Comparison of ENCODE assay signal across 11 cellular contexts in genomic region chr22:50705219-50705691, GRCh38. TPM values are rescaled to one million over a fixed set of nuclear protein-coding genes. Genes with fewer than 3 reads are reported as not detected.
DNase-seq lines count a peak whose midpoint lies in the region; ATAC-seq lines count a peak whose summit lies in the region.
"Had no signal": no experiment of that assay in that cellular context is flagged by ENCODE, and none has a peak within 500 bp of the region (broad histone marks: within the 10 kb centered on the region; RNA-seq: fewer than 3 reads in every experiment).

No MANE protein-coding gene starts in this region.

- DNase-seq in NCI-H2081 (lab: John Stamatoyannopoulos, UW) = peak; percentile 70 to 73
- DNase-seq in NCI-H2081 treated with DMSO at 0.1 percent for 48 hours (lab: John Stamatoyannopoulos, UW) = no peak
- peak in 47 of 58 donors; percentile 22 to 88 (median 60) for DNase-seq in anterior cingulate cortex (lab: John Stamatoyannopoulos, UW)
- DNase-seq in iPS-NIHi11 (ENCODE audit: low spot score) = peak; percentile 96
- no peak for DNase-seq in SKM-1 treated with dmso at 0.1 percent for 144 hours (lab: John Stamatoyannopoulos, UW; ENCODE audit: unreplicated experiment)
- DNase-seq in stimulated activated effector memory CD8-positive, alpha-beta T cell treated with anti-CD3 and anti-CD28 coated beads, Interleukin-12 subunit alpha, Interleukin-12 subunit beta, amount 100 ng/mL, for 72 hours (ENCODE audit: low spot score in 2 of 2) = no peak

- no peak overlapping the region for H3K27ac Mint-ChIP-seq in stimulated activated effector memory CD8-positive, alpha-beta T cell treated with anti-CD3 and anti-CD28 coated beads, Interleukin-12 subunit alpha, Interleukin-12 subunit beta, amount 100 ng/mL, for 72 hours

- H3K36me3 Mint-ChIP-seq in stimulated activated effector memory CD8-positive, alpha-beta T cell treated with anti-CD3 and anti-CD28 coated beads, Interleukin-12 subunit alpha, Interleukin-12 subunit beta, amount 100 ng/mL, for 72 hours = no peaks in the 10 kb centered on the region

- H3K4me3 Mint-ChIP-seq in stimulated activated effector memory CD8-positive, alpha-beta T cell treated with anti-CD3 and anti-CD28 coated beads, Interleukin-12 subunit alpha, Interleukin-12 subunit beta, amount 100 ng/mL, for 72 hours = no peak overlapping the region

- peak overlapping the region; percentile 2 for H3K27ac ChIP-seq in temporal lobe (ENCODE audit: low read depth, low read length)
- H3K27ac ChIP-seq: 22Rv1, uterus had no signal

- H3K9me3 Mint-ChIP-seq in stimulated activated effector memory CD8-positive, alpha-beta T cell treated with anti-CD3 and anti-CD28 coated beads, Interleukin-12 subunit alpha, Interleukin-12 subunit beta, amount 100 ng/mL, for 72 hours = no peaks in the 10 kb centered on the region

- peaks cover 18% of the 10 kb centered on the region for H3K4me1 Mint-ChIP-seq in stimulated activated effector memory CD8-positive, alpha-beta T cell treated with anti-CD3 and anti-CD28 coated beads, Interleukin-12 subunit alpha, Interleukin-12 subunit beta, amount 100 ng/mL, for 72 hours

- ATAC-seq in HG03571 (IDR thresholded peaks at IDR 0.05; ENCODE audit: unreplicated experiment) = no peak
- no peak for ATAC-seq in stimulated activated effector memory CD8-positive, alpha-beta T cell treated with anti-CD3 and anti-CD28 coated beads, Interleukin-12 subunit alpha, Interleukin-12 subunit beta, amount 100 ng/mL, for 72 hours

RNA-seq across cellular contexts. Expression of gene SHANK3, which starts 32.6 kb away (rescaled TPM):
- 5.9 TPM for total RNA-seq in temporal lobe

RNA-seq across cellular contexts. Expression of gene ACR, which starts 32.7 kb away (rescaled TPM):
- not detected for total RNA-seq in temporal lobe
- total RNA-seq: mononuclear cell had no signal

Comparison
In these comparisons a context has a peak if more than half of its experiments do, and no peak if none do; other contexts are left out.
1. DNase-seq: peak in NCI-H2081 (2 of 2), anterior cingulate cortex (47 of 58) and iPS-NIHi11 (single experiment); none in NCI-H2081 treated with DMSO at 0.1 percent for 48 hours (single experiment), SKM-1 treated with dmso at 0.1 percent for 144 hours (single experiment) and stimulated activated effector memory CD8-positive, alpha-beta T cell treated with anti-CD3 and anti-CD28 coated beads, Interleukin-12 subunit alpha, Interleukin-12 subunit beta, amount 100 ng/mL, for 72 hours (0 of 2).